1 cellular context compared by ENCODE assay signal in the genomic region with DNA sequence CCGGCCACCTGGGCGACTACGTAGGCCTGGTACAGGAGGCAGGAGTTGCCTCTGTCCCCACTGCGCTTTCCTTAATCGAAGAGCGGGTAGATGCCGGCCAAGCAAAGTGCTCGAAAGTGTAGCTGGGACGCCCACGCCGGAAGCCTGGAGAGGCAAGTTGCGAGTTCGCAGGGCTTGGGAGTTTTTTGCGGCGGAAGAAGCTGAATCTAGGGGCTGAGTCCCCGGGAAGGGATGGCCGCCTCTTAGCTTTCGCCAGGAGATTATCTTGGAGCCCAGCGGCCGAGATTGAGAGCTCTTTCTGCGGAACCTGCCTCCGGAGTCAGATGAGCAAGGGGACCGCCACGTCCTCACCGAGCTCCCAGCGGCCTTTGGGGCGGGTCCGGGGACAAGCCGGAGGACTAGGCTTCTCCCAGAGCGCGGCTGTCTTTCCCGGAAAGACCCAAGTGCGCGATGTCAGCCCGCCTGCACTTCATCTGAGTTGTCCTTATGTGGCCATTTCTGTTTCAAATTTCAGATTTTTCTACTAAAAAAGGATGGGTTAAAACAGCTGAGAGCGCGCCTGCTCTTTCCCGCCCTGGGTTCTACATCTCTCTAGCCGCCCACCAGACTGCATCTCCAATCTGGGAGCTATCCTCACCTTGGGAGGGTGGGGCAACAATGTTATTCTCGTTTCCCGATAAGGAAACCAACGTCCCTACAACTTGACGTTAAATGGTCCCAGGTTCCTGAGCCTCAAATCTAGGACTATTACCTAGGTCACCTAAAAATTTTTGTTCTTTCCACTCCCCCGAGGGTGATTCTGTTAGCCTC.
TF ChIP-seq lines count a peak whose summit lies in the region.

No MANE protein-coding gene starts in this region.

TF ChIP-seq in IMR-90, 13 proteins besides CTCF, POLR2A, EP300 and RAD21 (continued from another document):
- TF ChIP-seq RFX5 (IDR thresholded peaks at IDR 0.05; ENCODE audit: low read depth, low read length) (no peak), RCOR1 (IDR thresholded peaks at IDR 0.05; ENCODE audit: insufficient replicate concordance, low read length) (no peak), NFE2L2 (IDR thresholded peaks at IDR 0.05; ENCODE audit: low read depth, low read length) (no peak), MAFK (IDR thresholded peaks at IDR 0.05; ENCODE audit: low read depth, low read length) (no peak)
- TF ChIP-seq, protein P1, sequence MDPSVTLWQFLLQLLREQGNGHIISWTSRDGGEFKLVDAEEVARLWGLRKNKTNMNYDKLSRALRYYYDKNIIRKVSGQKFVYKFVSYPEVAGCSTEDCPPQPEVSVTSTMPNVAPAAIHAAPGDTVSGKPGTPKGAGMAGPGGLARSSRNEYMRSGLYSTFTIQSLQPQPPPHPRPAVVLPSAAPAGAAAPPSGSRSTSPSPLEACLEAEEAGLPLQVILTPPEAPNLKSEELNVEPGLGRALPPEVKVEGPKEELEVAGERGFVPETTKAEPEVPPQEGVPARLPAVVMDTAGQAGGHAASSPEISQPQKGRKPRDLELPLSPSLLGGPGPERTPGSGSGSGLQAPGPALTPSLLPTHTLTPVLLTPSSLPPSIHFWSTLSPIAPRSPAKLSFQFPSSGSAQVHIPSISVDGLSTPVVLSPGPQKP (IDR thresholded peaks at IDR 0.05; ENCODE audit: borderline replicate concordance, low read depth, low read length), result no peak
- TF ChIP-seq, protein P2, sequence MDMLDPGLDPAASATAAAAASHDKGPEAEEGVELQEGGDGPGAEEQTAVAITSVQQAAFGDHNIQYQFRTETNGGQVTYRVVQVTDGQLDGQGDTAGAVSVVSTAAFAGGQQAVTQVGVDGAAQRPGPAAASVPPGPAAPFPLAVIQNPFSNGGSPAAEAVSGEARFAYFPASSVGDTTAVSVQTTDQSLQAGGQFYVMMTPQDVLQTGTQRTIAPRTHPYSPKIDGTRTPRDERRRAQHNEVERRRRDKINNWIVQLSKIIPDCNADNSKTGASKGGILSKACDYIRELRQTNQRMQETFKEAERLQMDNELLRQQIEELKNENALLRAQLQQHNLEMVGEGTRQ (IDR thresholded peaks at IDR 0.05; ENCODE audit: low read depth, low read length), result no peak
